Comparison of ENCODE assay signal across 9 cellular contexts in genomic region chr13:49454388-49455015, GRCh38. TPM values are rescaled to one million over a fixed set of nuclear protein-coding genes. Genes with fewer than 3 reads are reported as not detected.
DNase-seq lines count a peak whose midpoint lies in the region; ATAC-seq and TF ChIP-seq lines count a peak whose summit lies in the region.
"Had no signal": no experiment of that assay in that cellular context is flagged by ENCODE, and none has a peak within 500 bp of the region (broad histone marks: within the 10 kb centered on the region; RNA-seq: fewer than 3 reads in every experiment).

No MANE protein-coding gene starts in this region.

- POLR2A ChIA-PET in CD4-positive, alpha-beta memory T cell (lab: Charles Lee; ENCODE audit: partially characterized antibody) = interaction anchor here (0.9 to 4.0 kb wide), 3 partner anchors 11 to 41 kb away, joined by 3 to 41 read pairs (median 5); partner anchors contain the start of genes CAB39L, PHF11 and SETDB2

- H3K4me1 Mint-ChIP-seq in CD4-positive, alpha-beta memory T cell = peaks cover 33 to 59% (median 40%) of the 10 kb centered on the region in 4 donors

- CTCF ChIA-PET in CD4-positive, alpha-beta memory T cell (lab: Charles Lee; ENCODE audit: partially characterized antibody) = no interaction called here

- no peaks in the 10 kb centered on the region for H3K27me3 ChIP-seq in CD4-positive, alpha-beta memory T cell (ENCODE audit: insufficient read depth, low read length)
- H3K27me3 ChIP-seq in ascending aorta = no peaks in the 10 kb centered on the region
- no peaks in the 10 kb centered on the region for H3K27me3 ChIP-seq in uterus

- intact Hi-C loops in CD4-positive, alpha-beta memory T cell (cut with micrococcal nuclease) = loop anchor here (1.0 kb wide), 1 partner anchor 10 kb away; the partner anchor contains the start of genes CAB39L and SETDB2
- intact Hi-C loops in ascending aorta (cut with DNase I) = no loop called here
- intact Hi-C loops in uterus (cut with DNase I; ENCODE audit: low total_unique reads) = no loop called here

- peaks cover 23% of the 10 kb centered on the region in 2 donors for H3K36me3 Mint-ChIP-seq in CD4-positive, alpha-beta memory T cell

- no peaks in the 10 kb centered on the region for H3K9me3 ChIP-seq in CD4-positive, alpha-beta memory T cell (ENCODE audit: control insufficient read depth in 1 of 2, low read length in 2 of 2)
- no peaks in the 10 kb centered on the region for H3K9me3 ChIP-seq in ascending aorta
- no peaks in the 10 kb centered on the region for H3K9me3 ChIP-seq in uterus

- peaks cover 41% of the 10 kb centered on the region for H3K4me1 ChIP-seq in CD4-positive, alpha-beta memory T cell (ENCODE audit: insufficient read depth, low read length)
- H3K4me1 ChIP-seq in ascending aorta (peaks cover 0 to 4% of the 10 kb centered on the region in 2 donors), uterus (no peaks in the 10 kb centered on the region)

- no peaks in the 10 kb centered on the region for H3K9me3 Mint-ChIP-seq in CD4-positive, alpha-beta memory T cell

- H3K27me3 Mint-ChIP-seq in CD4-positive, alpha-beta memory T cell = no peaks in the 10 kb centered on the region

- H3K36me3 ChIP-seq in CD4-positive, alpha-beta memory T cell (ENCODE audit: insufficient read depth, low read length) = peaks cover 4% of the 10 kb centered on the region
- H3K36me3 ChIP-seq in ascending aorta = no peaks in the 10 kb centered on the region
- H3K36me3 ChIP-seq in uterus = no peaks in the 10 kb centered on the region

- TF ChIP-seq POLR2A in uterus (IDR thresholded peaks at IDR 0.05) = no peak

- peak overlapping the region in 7 of 8 donors; percentile 54 to 78 (median 73) for H3K4me3 Mint-ChIP-seq in CD4-positive, alpha-beta memory T cell

- peak; percentile 28 to 55 (median 35) for DNase-seq in CD4-positive, alpha-beta memory T cell
- DNase-seq in central memory CD4-positive, alpha-beta T cell = peak; percentile 34
- DNase-seq in ascending aorta (ENCODE audit: low spot score in 2 of 2) (no peak), cortex of kidney (lab: John Stamatoyannopoulos, UW) (no peak), uterus (no peak)
- no peak for DNase-seq in stimulated activated CD4-positive, alpha-beta T cell treated with anti-CD3 and anti-CD28 coated beads, Interleukin-4, amount 100 ng/mL, for 4 hours
- DNase-seq: erythroblast had no signal

- peak overlapping the region in 1 of 2 donors; percentile 1 for H3K4me3 ChIP-seq in CD4-positive, alpha-beta memory T cell (ENCODE audit: low read length in 2 of 2)
- H3K4me3 ChIP-seq in ascending aorta = no peak overlapping the region
- no peak overlapping the region for H3K4me3 ChIP-seq in uterus

- ATAC-seq in GM19438 (IDR thresholded peaks at IDR 0.05; ENCODE audit: low read depth, unreplicated experiment) = peak; percentile 82
- ATAC-seq in HG03159 (IDR thresholded peaks at IDR 0.05; ENCODE audit: unreplicated experiment) = peak; percentile 93

- no peak overlapping the region for H3K27ac ChIP-seq in CD4-positive, alpha-beta memory T cell (ENCODE audit: low read depth, low read length)
- H3K27ac ChIP-seq in ascending aorta = no peak overlapping the region
- H3K27ac ChIP-seq in uterus = no peak overlapping the region

- TF ChIP-seq CTCF in ascending aorta (IDR thresholded peaks at IDR 0.05) = no peak
- TF ChIP-seq CTCF in uterus (IDR thresholded peaks at IDR 0.05) = no peak

- H3K27ac Mint-ChIP-seq in CD4-positive, alpha-beta memory T cell = peak overlapping the region; percentile 4 to 92 (median 57)

RNA-seq across cellular contexts. Expression of gene SETDB2, which starts 10.4 kb away (rescaled TPM):
- 10 to 100 TPM; 27.6 to 28.2 TPM for total RNA-seq in CD4-positive, alpha-beta memory T cell
- 10 to 100 TPM; 11.0 to 15.5 TPM for polyA plus RNA-seq in CD4-positive, alpha-beta memory T cell
- 7.2 TPM for total RNA-seq in ascending aorta
- 10 to 100 TPM in 3 of 4 donors, 1 to 10 TPM in 1; 9.5 to 24.1 (median 19.0) TPM for total RNA-seq in uterus

RNA-seq across cellular contexts. Expression of gene CAB39L, which starts 10.6 kb away (rescaled TPM):
- total RNA-seq in CD4-positive, alpha-beta memory T cell = 1 to 10 TPM; 5.7 to 7.7 TPM
- polyA plus RNA-seq in CD4-positive, alpha-beta memory T cell = 1 to 10 TPM; 4.1 to 6.5 TPM
- total RNA-seq in ascending aorta = 30.1 TPM
- total RNA-seq in uterus = 10 to 100 TPM; 12.0 to 24.7 (median 18.5) TPM

RNA-seq across cellular contexts. Expression of gene PHF11, which starts 41.3 kb away (rescaled TPM):
- 100 to 1,000 TPM; 138 to 139 TPM for total RNA-seq in CD4-positive, alpha-beta memory T cell
- 10 to 100 TPM; 90.4 to 97.3 TPM for polyA plus RNA-seq in CD4-positive, alpha-beta memory T cell
- total RNA-seq in ascending aorta (57.4 TPM), uterus (10 to 100 TPM; 26.2 to 70.9 (median 27.2) TPM)

Comparison
In these comparisons a context has a peak if more than half of its experiments do, and no peak if none do; other contexts are left out.
1. DNase-seq: peak in CD4-positive, alpha-beta memory T cell (5 of 5) and central memory CD4-positive, alpha-beta T cell (single experiment); none in ascending aorta (0 of 2), cortex of kidney (single experiment), stimulated activated CD4-positive, alpha-beta T cell treated with anti-CD3 and anti-CD28 coated beads, Interleukin-4, amount 100 ng/mL, for 4 hours (0 of 2) and uterus (0 of 2).